ENCODE assay signal across 35 cellular contexts in the genomic region with DNA sequence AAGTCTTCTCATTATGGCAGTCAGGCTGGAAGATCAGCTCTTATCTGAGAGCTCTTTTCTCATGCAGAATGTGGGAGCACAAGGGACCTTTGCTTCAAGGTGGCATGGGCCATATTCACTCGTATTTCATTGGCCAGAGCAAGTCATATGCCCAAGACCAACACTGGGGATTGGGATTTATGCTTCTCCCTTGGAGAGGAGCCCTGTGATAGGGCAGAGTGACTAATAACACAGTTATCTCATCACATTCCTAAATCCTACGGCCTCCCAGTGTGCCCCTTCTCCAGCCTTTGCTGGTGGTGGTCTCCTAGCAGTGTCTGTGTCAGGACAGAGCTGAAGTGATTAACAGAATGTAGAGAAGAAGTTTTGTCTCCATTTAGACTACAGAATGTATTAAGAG. TPM values are rescaled to one million over a fixed set of nuclear protein-coding genes. Genes with fewer than 3 reads are reported as not detected.
"Had no signal": no experiment of that assay in that cellular context is flagged by ENCODE, and none has a peak within 500 bp of the region (broad histone marks: within the 10 kb centered on the region; RNA-seq: fewer than 3 reads in every experiment).

No MANE protein-coding gene starts in this region.

- H3K4me2 ChIP-seq: smooth muscle cell had no signal

- DNase-seq: colonic mucosa; effector CD8-positive, alpha-beta T cell; foreskin melanocyte; glutamatergic neuron; heart right ventricle; hippocampal formation; mucosa of descending colon; naive B cell; stimulated activated CD4-positive, alpha-beta T cell treated with anti-CD3 and anti-CD28 coated beads, Interleukin-12 subunit alpha, Interleukin-12 subunit beta, amount 100 ng/mL, for 4 hours; stimulated activated CD4-positive, alpha-beta T cell treated with anti-CD3 and anti-CD28 coated beads, Interleukin-1b, Interleukin-23, amount 100 ng/mL, for 48 hours; stimulated activated CD4-positive, alpha-beta T cell treated with anti-CD3 and anti-CD28 coated beads, Interleukin-4, amount 100 ng/mL, for 1 hour; stimulated activated naive CD4-positive, alpha-beta T cell treated with Interleukin-2 at 50 U/mL for 16 hours; stomach; thyroid gland; trophoblast cell had no signal

- H3K79me2 ChIP-seq: parathyroid adenoma had no signal

- H3K4me3 Mint-ChIP-seq: dendritic cell treated with granulocyte-macrophage colony-stimulating factor and Interleukin-4, amounts not matched to agents 40 ng/mL and 50 ng/mL, for 4 days; memory B cell; mesothelial cell of epicardium; natural killer cell treated with Interleukin-12 subunit alpha and Interleukin-12 subunit beta and Interleukin-15 and Interleukin-18, amount 100 ng/mL, for 72 hours; neural crest cell; stimulated activated effector memory CD8-positive, alpha-beta T cell treated with anti-CD3 and anti-CD28 coated beads, Interleukin-12 subunit alpha, Interleukin-12 subunit beta, amount 100 ng/mL, for 72 hours had no signal

- H3K27me3 Mint-ChIP-seq: progenitor cell of endocrine pancreas had no signal

- H3K4me1 ChIP-seq: colonic mucosa, esophagus muscularis mucosa, heart right ventricle, parathyroid adenoma, right atrium auricular region, stomach, thyroid gland, vagina had no signal

- H2AFZ ChIP-seq: parathyroid adenoma had no signal

- H3K27ac Mint-ChIP-seq: dendritic cell treated with granulocyte-macrophage colony-stimulating factor and Interleukin-4, amounts not matched to agents 40 ng/mL and 50 ng/mL, for 4 days; memory B cell; mesothelial cell of epicardium; naive B cell; natural killer cell treated with Interleukin-12 subunit alpha and Interleukin-12 subunit beta and Interleukin-15 and Interleukin-18, amount 100 ng/mL, for 72 hours; progenitor cell of endocrine pancreas; stimulated activated effector memory CD8-positive, alpha-beta T cell treated with anti-CD3 and anti-CD28 coated beads, Interleukin-12 subunit alpha, Interleukin-12 subunit beta, amount 100 ng/mL, for 72 hours had no signal

- H3K9me3 ChIP-seq: colonic mucosa, esophagus muscularis mucosa, mucosa of descending colon, neutrophil, right atrium auricular region, stomach, thyroid gland, vagina had no signal

- H3K36me3 ChIP-seq: colonic mucosa, esophagus muscularis mucosa, heart right ventricle, neutrophil, right atrium auricular region, stomach, thyroid gland, vagina had no signal

- H3K4me3 ChIP-seq: colonic mucosa, esophagus muscularis mucosa, heart right ventricle, lung, mucosa of descending colon, right atrium auricular region, smooth muscle cell, stomach, thyroid gland, vagina had no signal

- H3K9me3 Mint-ChIP-seq: dendritic cell treated with granulocyte-macrophage colony-stimulating factor and Interleukin-4, amounts not matched to agents 40 ng/mL and 50 ng/mL, for 4 days; natural killer cell treated with Interleukin-12 subunit alpha and Interleukin-12 subunit beta and Interleukin-15 and Interleukin-18, amount 100 ng/mL, for 72 hours; neural crest cell; stimulated activated effector memory CD8-positive, alpha-beta T cell treated with anti-CD3 and anti-CD28 coated beads, Interleukin-12 subunit alpha, Interleukin-12 subunit beta, amount 100 ng/mL, for 72 hours had no signal

- ATAC-seq: heart right ventricle; left lobe of liver; mucosa of descending colon; natural killer cell treated with Interleukin-12 subunit alpha and Interleukin-12 subunit beta and Interleukin-15 and Interleukin-18, amount 100 ng/mL, for 72 hours; sciatic nerve; stimulated activated effector memory CD8-positive, alpha-beta T cell treated with anti-CD3 and anti-CD28 coated beads, Interleukin-12 subunit alpha, Interleukin-12 subunit beta, amount 100 ng/mL, for 72 hours had no signal

- H3K27me3 ChIP-seq: colonic mucosa, esophagus muscularis mucosa, heart right ventricle, right atrium auricular region, stomach, thyroid gland, vagina had no signal

- H3K4me1 Mint-ChIP-seq: memory B cell; mesothelial cell of epicardium; naive B cell; neural crest cell; stimulated activated effector memory CD8-positive, alpha-beta T cell treated with anti-CD3 and anti-CD28 coated beads, Interleukin-12 subunit alpha, Interleukin-12 subunit beta, amount 100 ng/mL, for 72 hours had no signal

- H3K27ac ChIP-seq: colonic mucosa, esophagus muscularis mucosa, heart right ventricle, neutrophil, parathyroid adenoma, right atrium auricular region, stomach, thyroid gland, vagina had no signal

- H3K36me3 Mint-ChIP-seq: memory B cell; mesothelial cell of epicardium; naive B cell; natural killer cell treated with Interleukin-12 subunit alpha and Interleukin-12 subunit beta and Interleukin-15 and Interleukin-18, amount 100 ng/mL, for 72 hours; stimulated activated effector memory CD8-positive, alpha-beta T cell treated with anti-CD3 and anti-CD28 coated beads, Interleukin-12 subunit alpha, Interleukin-12 subunit beta, amount 100 ng/mL, for 72 hours had no signal

RNA-seq across cellular contexts. Expression of a gene that starts 48.6 kb away (rescaled TPM):
- total RNA-seq: endothelial cell of umbilical vein; fibroblast of lung; natural killer cell treated with Interleukin-12 subunit alpha and Interleukin-12 subunit beta and Interleukin-15 and Interleukin-18, amount 100 ng/mL, for 72 hours; osteoblast; sciatic nerve; smooth muscle cell; subcutaneous adipose tissue had no signal
